8 cellular contexts compared by ENCODE assay signal in the genomic region with DNA sequence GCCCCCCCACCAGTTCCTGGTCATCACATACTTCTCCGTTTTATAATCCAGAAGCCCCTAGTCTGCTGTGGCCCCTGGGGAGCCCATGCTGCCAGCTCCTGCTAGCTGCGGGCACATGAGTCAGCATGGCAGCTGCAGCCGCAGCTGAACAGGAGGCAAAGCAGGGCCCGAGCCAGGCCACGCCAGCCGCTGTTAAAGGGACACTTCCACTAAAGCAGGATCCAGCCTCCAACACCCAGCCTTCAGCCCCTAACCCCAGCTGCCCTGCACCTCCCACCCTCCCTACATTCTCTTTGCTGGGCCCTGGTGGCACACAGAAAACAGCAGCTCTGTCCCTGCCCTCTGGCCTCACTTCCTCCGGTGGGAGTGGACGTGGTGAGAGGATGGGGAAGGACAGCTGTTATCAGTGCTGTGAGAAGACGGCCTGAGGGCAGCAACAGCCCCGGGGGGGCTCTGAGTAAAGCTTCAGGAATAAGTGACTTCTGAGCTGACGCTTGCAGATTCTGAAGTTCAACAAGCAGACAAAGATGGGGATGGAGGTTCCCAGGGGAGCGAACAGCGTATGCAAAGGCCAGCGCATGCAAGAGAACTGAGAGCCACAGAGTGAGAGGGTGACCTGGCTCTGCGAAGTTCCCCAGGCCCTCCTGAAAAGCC. TPM values are rescaled to one million over a fixed set of nuclear protein-coding genes. Genes with fewer than 3 reads are reported as not detected.
A peak's percentile ranks its signal among the peaks of the same experiment; 100 is the strongest.
DNase-seq lines count a peak whose midpoint lies in the region; TF ChIP-seq lines count a peak whose summit lies in the region.

No MANE protein-coding gene starts in this region.

- H3K4me3 ChIP-seq in OCI-LY7 (ENCODE audit: low read depth, low read length, poor library complexity, severe bottlenecking), result peak overlapping the region; percentile 8
- peak overlapping the region; percentile 40 to 88 (median 68) for H3K4me3 ChIP-seq in dorsolateral prefrontal cortex

- H3K27me3 ChIP-seq in dorsolateral prefrontal cortex, result no peaks in the 10 kb centered on the region

- DNase-seq in SKM-1 treated with dmso at 0.1 percent for 144 hours (lab: John Stamatoyannopoulos, UW; ENCODE audit: unreplicated experiment) (peak; percentile 24), SKM-1 (lab: John Stamatoyannopoulos, UW; ENCODE audit: unreplicated experiment) (no peak), OCI-LY7 (ENCODE audit: low spot score) (no peak), dorsolateral prefrontal cortex (peak in 6 of 10 donors; percentile 36 to 70 (median 62)), mucosa of gallbladder (ENCODE audit: low spot score) (peak; percentile 10), ureter (ENCODE audit: low spot score) (no peak), NCI-H524 treated with DMSO at 0.1 percent for 48 hours (lab: John Stamatoyannopoulos, UW) (no peak), 8988T (no peak)

- POLR2A ChIA-PET in OCI-LY7 (lab: Charles Lee), result interaction anchor here (0.8 kb wide), 1 partner anchor 43 kb away, joined by 3 read pairs; a partner anchor contains a TSS

- BruUV-seq in OCI-LY7 (replicated peaks; lab: Mats Ljungman, UMichigan), result no TSS peak

- H3K36me3 ChIP-seq in OCI-LY7 (ENCODE audit: insufficient read depth, low read length), result no peaks in the 10 kb centered on the region

- no peak overlapping the region for H3K27ac ChIP-seq in OCI-LY7 (ENCODE audit: low read depth, low read length, poor library complexity, severe bottlenecking)
- peak overlapping the region in 37 of 59 donors; percentile 1 to 82 (median 54) for H3K27ac ChIP-seq in dorsolateral prefrontal cortex

- intact Hi-C loops in OCI-LY7 (cut with micrococcal nuclease; ENCODE audit: unreplicated experiment) (no loop called here), dorsolateral prefrontal cortex (cut with DNase I) (loop anchor here in 1 of 2 donors (5.0 kb wide), 1 partner anchor 38 kb away; no protein-coding TSS in a partner anchor)

- no peaks in the 10 kb centered on the region for H3K9me2 ChIP-seq in OCI-LY7 (ENCODE audit: insufficient read depth, low read length)

- no peaks in the 10 kb centered on the region for H3K9me3 ChIP-seq in OCI-LY7 (ENCODE audit: low read length)

- H3K4me2 ChIP-seq in OCI-LY7 (ENCODE audit: low read length), result peak overlapping the region; percentile 41

- CTCF ChIA-PET in OCI-LY7 (lab: Charles Lee; ENCODE audit: unreplicated experiment), result no interaction called here

- no peaks in the 10 kb centered on the region for H3K79me2 ChIP-seq in OCI-LY7 (ENCODE audit: insufficient read depth, low read depth, low read length)

- H2AFZ ChIP-seq in OCI-LY7 (ENCODE audit: low read length), result no peak overlapping the region

- H4K20me1 ChIP-seq in OCI-LY7 (ENCODE audit: insufficient read depth, low read length), result no peaks in the 10 kb centered on the region

- TF ChIP-seq CTCF in OCI-LY7 (conservative IDR thresholded peaks at IDR 0.05; ENCODE audit: low read length), result no peak
- TF ChIP-seq CTCF in dorsolateral prefrontal cortex (IDR thresholded peaks at IDR 0.05 in 54 of 56, conservative IDR thresholded peaks at IDR 0.05 in 2 of 56; ENCODE audit: low read depth in 1 of 56, partially characterized antibody in 56 of 56), result no peak

- H3K4me1 ChIP-seq in OCI-LY7 (ENCODE audit: insufficient read depth, low read length, poor library complexity, severe bottlenecking), result peaks cover 3% of the 10 kb centered on the region

RNA-seq across cellular contexts. Expression of a gene that starts 0.7 kb away (rescaled TPM):
- not detected in 2 replicates for total RNA-seq in OCI-LY7 (2014; rRNA removed; shearing (Covaris generic))
- total RNA-seq in OCI-LY7 (2022) (not detected in 2 replicates), dorsolateral prefrontal cortex (1 to 10 TPM in 4 of 120 experiments, under 1 TPM in 78, not detected in 38; 0.13 to 2.1 (median 0.39) TPM), mucosa of gallbladder (not detected), ureter (not detected)

RNA-seq across cellular contexts. Expression of a gene that starts 12.7 kb away (rescaled TPM):
- total RNA-seq in OCI-LY7 (2014; rRNA removed; shearing (Covaris generic)), result not detected in 2 replicates
- not detected in 2 replicates for total RNA-seq in OCI-LY7 (2022)
- total RNA-seq in dorsolateral prefrontal cortex, result 10 to 100 TPM in 14 of 120 experiments, 1 to 10 TPM in 106; 2.2 to 13.5 (median 7.9) TPM
- total RNA-seq in mucosa of gallbladder, result 5.6 TPM
- 8.1 TPM for total RNA-seq in ureter

RNA-seq across cellular contexts. Expression of a gene that starts 30.1 kb away (rescaled TPM):
- 0.06 TPM in 1 of 2 replicates, not detected in the other for total RNA-seq in OCI-LY7 (2014; rRNA removed; shearing (Covaris generic))
- 0.30 and 0.32 TPM in 2 replicates for total RNA-seq in OCI-LY7 (2022)
- total RNA-seq in dorsolateral prefrontal cortex, result 10 to 100 TPM in 113 of 120 experiments, 1 to 10 TPM in 7; 8.0 to 33.6 (median 14.2) TPM
- total RNA-seq in mucosa of gallbladder, result 2.4 TPM
- total RNA-seq in ureter, result 5.7 TPM

RNA-seq across cellular contexts. Expression of a gene that starts 43.1 kb away (rescaled TPM):
- total RNA-seq in OCI-LY7 (2014; rRNA removed; shearing (Covaris generic)), result 60.4 and 73.0 TPM in 2 replicates
- total RNA-seq in OCI-LY7 (2022) (35.8 and 36.3 TPM in 2 replicates), dorsolateral prefrontal cortex (10 to 100 TPM; 17.9 to 37.3 (median 26.6) TPM), mucosa of gallbladder (27.5 TPM), ureter (25.8 TPM)

Comparison
In these comparisons a context has a peak if more than half of its experiments do, and no peak if none do; other contexts are left out.
1. DNase-seq: peak in SKM-1 treated with dmso at 0.1 percent for 144 hours (single experiment), dorsolateral prefrontal cortex (6 of 10) and mucosa of gallbladder (single experiment); none in SKM-1 (single experiment), OCI-LY7 (single experiment), ureter (single experiment), NCI-H524 treated with DMSO at 0.1 percent for 48 hours (single experiment) and 8988T (single experiment).